16 cellular contexts compared by ENCODE assay signal in genomic region chr17:1469231-1469852, GRCh38. TPM values are rescaled to one million over a fixed set of nuclear protein-coding genes. Genes with fewer than 3 reads are reported as not detected.
DNase-seq lines count a peak whose midpoint lies in the region; ATAC-seq and TF ChIP-seq lines count a peak whose summit lies in the region.
"Had no signal": no experiment of that assay in that cellular context is flagged by ENCODE, and none has a peak within 500 bp of the region (broad histone marks: within the 10 kb centered on the region; RNA-seq: fewer than 3 reads in every experiment).

No MANE protein-coding gene starts in this region.

- no peak overlapping the region for H3K4me3 ChIP-seq in NB4 (ENCODE audit: low read depth, low read length)
- no peak overlapping the region for H3K4me3 ChIP-seq in mesendoderm (ENCODE audit: low read length)
- H3K4me3 ChIP-seq: spleen, tibial nerve had no signal

- ATAC-seq in GM18517 (IDR thresholded peaks at IDR 0.05; ENCODE audit: unreplicated experiment) (no peak), HG02571 (IDR thresholded peaks at IDR 0.05; ENCODE audit: unreplicated experiment) (no peak)

- no peaks in the 10 kb centered on the region for H3K4me1 ChIP-seq in mesendoderm (ENCODE audit: control insufficient read depth, low read depth, low read length)

- no peak overlapping the region for H3K18ac ChIP-seq in mesendoderm (ENCODE audit: low read length)

- H3K27ac ChIP-seq in mesendoderm (ENCODE audit: low read depth, low read length) = no peak overlapping the region
- H3K27ac ChIP-seq: spleen had no signal

- DNase-seq in ELR (ENCODE audit: low read depth) = peak; percentile 72
- DNase-seq in NB4 (ENCODE audit: low read depth) = peak; percentile 77
- DNase-seq in cerebellar cortex (ENCODE audit: low spot score) = peak; percentile 54
- DNase-seq in mesendoderm = peak; percentile 64
- no peak for DNase-seq in T1000 (lab: John Stamatoyannopoulos, UW)
- DNase-seq in posterior cingulate gyrus = no peak
- DNase-seq: activated CD4-positive, alpha-beta memory T cell treated with anti-CD3 and anti-CD28 coated beads, Interleukin-2, amount 10 ng/mL, durations not matched to agents 7 days and 5 days; activated T-cell treated with anti-CD3 and anti-CD28 coated beads, Interleukin-2, amount 50 U/mL, for 48 hours; DMS79 treated with DMSO at 0.1 percent for 48 hours; GOT3; NCI-H2029; NCI-H748 treated with DMSO at 0.1 percent for 48 hours; spleen had no signal

- no peak overlapping the region for H2BK120ac ChIP-seq in mesendoderm (ENCODE audit: low read depth, low read length)

- WGBS in mesendoderm (ENCODE audit: extremely low coverage, insufficient coverage, low lambda C conversion rate) = no CpG with 5 or more reads among the region's 28 CpGs

- no peaks in the 10 kb centered on the region for H3K79me1 ChIP-seq in mesendoderm (ENCODE audit: low read length)

- H2BK5ac ChIP-seq in mesendoderm (ENCODE audit: low read length) = no peak overlapping the region

- no peak overlapping the region for H2AK5ac ChIP-seq in mesendoderm (ENCODE audit: low read length)

- TF ChIP-seq CTCF in NB4 (IDR thresholded peaks at IDR 0.05; ENCODE audit: low read depth, low read length) = no peak

- no peak overlapping the region for H4K8ac ChIP-seq in mesendoderm (ENCODE audit: low read depth, low read length)

- no peaks in the 10 kb centered on the region for H3K27me3 ChIP-seq in mesendoderm (ENCODE audit: insufficient read depth, low read length, poor library complexity)
- H3K27me3 ChIP-seq: spleen, tibial nerve had no signal

- TF ChIP-seq POLR2A in NB4 (IDR thresholded peaks at IDR 0.05; ENCODE audit: extremely low read depth, insufficient read length) = no peak

- intact Hi-C loops in posterior cingulate gyrus (cut with DNase I) = no loop called here

- no peak overlapping the region for H3K9ac ChIP-seq in mesendoderm (ENCODE audit: low read length)

- no peak overlapping the region for H3K23ac ChIP-seq in mesendoderm (ENCODE audit: low read length)

- peaks cover 8% of the 10 kb centered on the region for H3K36me3 ChIP-seq in mesendoderm (ENCODE audit: control insufficient read depth, insufficient read depth, low read length)

- no peak overlapping the region for H4K5ac ChIP-seq in mesendoderm (ENCODE audit: low read length)

- H3K4ac ChIP-seq in mesendoderm (ENCODE audit: low read depth, low read length) = no peak overlapping the region

- no peak overlapping the region for H3K56ac ChIP-seq in mesendoderm (ENCODE audit: low read length)

- H3K4me2 ChIP-seq in mesendoderm (ENCODE audit: low read length) = no peak overlapping the region

- H2BK15ac ChIP-seq in mesendoderm (replicated peaks; ENCODE audit: low read depth) = no peak overlapping the region

- H3K79me2 ChIP-seq in mesendoderm (ENCODE audit: control insufficient read depth, insufficient read depth, low read length) = no peaks in the 10 kb centered on the region

RNA-seq across cellular contexts. Expression of gene CRK, which starts 13.3 kb away (rescaled TPM):
- polyA plus RNA-seq in mesendoderm (2013, experiment 1 of 2) = 39.1 TPM
- 39.0 TPM for polyA plus RNA-seq in mesendoderm (2013, experiment 2 of 2)

RNA-seq across cellular contexts. Expression of gene MYO1C, which starts 23.1 kb away (rescaled TPM):
- 35.2 TPM for polyA plus RNA-seq in mesendoderm (2013, experiment 1 of 2)
- 36.4 TPM for polyA plus RNA-seq in mesendoderm (2013, experiment 2 of 2)

RNA-seq across cellular contexts. Expression of gene INPP5K, which starts 47.1 kb away (rescaled TPM):
- 15.1 TPM for polyA plus RNA-seq in mesendoderm (2013, experiment 1 of 2)
- polyA plus RNA-seq in mesendoderm (2013, experiment 2 of 2) = 14.1 TPM

Comparison
In these comparisons a context has a peak if more than half of its experiments do, and no peak if none do; other contexts are left out.
1. DNase-seq: peak in ELR (single experiment), NB4 (single experiment), cerebellar cortex (single experiment) and mesendoderm (single experiment); none in T1000 (single experiment) and posterior cingulate gyrus (0 of 10).